9 cellular contexts compared by ENCODE assay signal in genomic region chr14:67881225-67881624, GRCh38.
DNase-seq lines count a peak whose midpoint lies in the region; ATAC-seq and TF ChIP-seq lines count a peak whose summit lies in the region.
"Had no signal": no experiment of that assay in that cellular context is flagged by ENCODE, and none has a peak within 500 bp of the region (broad histone marks: within the 10 kb centered on the region; RNA-seq: fewer than 3 reads in every experiment).

No MANE protein-coding gene starts in this region.

- no peak overlapping the region for H3K4me3 ChIP-seq in osteoblast (ENCODE audit: insufficient read depth, low read length)
- no peak overlapping the region for H3K4me3 ChIP-seq in effector memory CD4-positive, alpha-beta T cell (ENCODE audit: insufficient read depth, low read depth, low read length, poor library complexity, severe bottlenecking)

- H3K27ac Mint-ChIP-seq in activated CD4-positive, alpha-beta T cell treated with anti-CD3 and anti-CD28 coated beads for 36 hours = no peak overlapping the region
- no peak overlapping the region for H3K27ac Mint-ChIP-seq in natural killer cell treated with Interleukin-12 subunit alpha and Interleukin-12 subunit beta and Interleukin-15 and Interleukin-18, amount 100 ng/mL, for 72 hours

- H3K4me2 ChIP-seq in osteoblast (ENCODE audit: insufficient read depth, low read length) = no peak overlapping the region

- no peaks in the 10 kb centered on the region for H3K36me3 ChIP-seq in osteoblast (ENCODE audit: insufficient read depth, low read length)
- no peaks in the 10 kb centered on the region for H3K36me3 ChIP-seq in effector memory CD4-positive, alpha-beta T cell (ENCODE audit: control insufficient read depth, insufficient read depth, low read length)

- intact Hi-C loops in activated CD4-positive, alpha-beta T cell treated with anti-CD3 and anti-CD28 coated beads for 36 hours (cut with DNase I, micrococcal nuclease) = no loop called here

- no peak for DNase-seq in activated CD4-positive, alpha-beta T cell treated with anti-CD3 and anti-CD28 coated beads for 36 hours
- DNase-seq in activated CD4-positive, alpha-beta T cell treated with anti-CD3 and anti-CD28 coated beads for 1 hour = no peak
- no peak for DNase-seq in natural killer cell treated with Interleukin-12 subunit alpha and Interleukin-12 subunit beta and Interleukin-15 and Interleukin-18, amount 100 ng/mL, for 72 hours (ENCODE audit: low spot score)
- DNase-seq in osteoblast (ENCODE audit: insufficient read length, low spot score, missing footprints) (no peak), anterior cingulate cortex (lab: John Stamatoyannopoulos, UW) (no peak)
- no peak for DNase-seq in effector memory CD4-positive, alpha-beta T cell
- DNase-seq: NCI-H146 had no signal

- no peak for TF ChIP-seq CTCF in osteoblast (IDR thresholded peaks at IDR 0.05; ENCODE audit: extremely low read depth, low read depth, low read length)

- CTCF ChIA-PET in activated CD4-positive, alpha-beta T cell treated with anti-CD3 and anti-CD28 coated beads for 36 hours (lab: Charles Lee) = interaction anchor here (0.7 kb wide), 2 partner anchors 26 to 214 kb away, joined by 3 to 4 read pairs; no protein-coding TSS in a partner anchor

- H3K9me3 Mint-ChIP-seq in activated CD4-positive, alpha-beta T cell treated with anti-CD3 and anti-CD28 coated beads for 36 hours (ENCODE audit: low read depth) = no peaks in the 10 kb centered on the region
- H3K9me3 Mint-ChIP-seq in natural killer cell treated with Interleukin-12 subunit alpha and Interleukin-12 subunit beta and Interleukin-15 and Interleukin-18, amount 100 ng/mL, for 72 hours = no peaks in the 10 kb centered on the region

- H3K4me1 ChIP-seq in osteoblast (ENCODE audit: insufficient read depth, low read length) = no peaks in the 10 kb centered on the region
- H3K4me1 ChIP-seq in effector memory CD4-positive, alpha-beta T cell (ENCODE audit: control insufficient read depth, insufficient read depth, low read length, poor library complexity, severe bottlenecking) = no peaks in the 10 kb centered on the region

- no peaks in the 10 kb centered on the region for H4K20me1 ChIP-seq in osteoblast (ENCODE audit: insufficient read depth, low read length)

- no peaks in the 10 kb centered on the region for H3K79me2 ChIP-seq in osteoblast (ENCODE audit: insufficient read depth, low read length)

- H3K27ac ChIP-seq in osteoblast (ENCODE audit: low read depth, low read length) = no peak overlapping the region
- H3K27ac ChIP-seq in effector memory CD4-positive, alpha-beta T cell (ENCODE audit: insufficient read depth, low read length, poor library complexity, severe bottlenecking) = no peak overlapping the region

- no peaks in the 10 kb centered on the region for H3K27me3 ChIP-seq in osteoblast (ENCODE audit: insufficient read depth, low read length)
- H3K27me3 ChIP-seq in effector memory CD4-positive, alpha-beta T cell (replicated peaks; ENCODE audit: control insufficient read depth, insufficient read depth, low read length, poor library complexity, severe bottlenecking) = no peaks in the 10 kb centered on the region

- peak; percentile 68 for ATAC-seq in activated CD4-positive, alpha-beta T cell treated with anti-CD3 and anti-CD28 coated beads for 36 hours
- ATAC-seq in GM21619 (IDR thresholded peaks at IDR 0.05; ENCODE audit: unreplicated experiment) (peak; percentile 92), HG03439 (IDR thresholded peaks at IDR 0.05; ENCODE audit: unreplicated experiment) (peak; percentile 89)
- peak; percentile 71 to 85 for ATAC-seq in natural killer cell treated with Interleukin-12 subunit alpha and Interleukin-12 subunit beta and Interleukin-15 and Interleukin-18, amount 100 ng/mL, for 72 hours

- no peak overlapping the region for H2AFZ ChIP-seq in osteoblast (ENCODE audit: low read length)

- H3K36me3 Mint-ChIP-seq in activated CD4-positive, alpha-beta T cell treated with anti-CD3 and anti-CD28 coated beads for 36 hours (ENCODE audit: low read depth) = no peaks in the 10 kb centered on the region
- H3K36me3 Mint-ChIP-seq in natural killer cell treated with Interleukin-12 subunit alpha and Interleukin-12 subunit beta and Interleukin-15 and Interleukin-18, amount 100 ng/mL, for 72 hours = no peaks in the 10 kb centered on the region

- peaks cover 17% of the 10 kb centered on the region for H3K4me1 Mint-ChIP-seq in activated CD4-positive, alpha-beta T cell treated with anti-CD3 and anti-CD28 coated beads for 36 hours
- peaks cover 28 to 35% of the 10 kb centered on the region in 2 donors for H3K4me1 Mint-ChIP-seq in natural killer cell treated with Interleukin-12 subunit alpha and Interleukin-12 subunit beta and Interleukin-15 and Interleukin-18, amount 100 ng/mL, for 72 hours (ENCODE audit: low read depth in 2 of 2)

- no peak overlapping the region for H3K4me3 Mint-ChIP-seq in activated CD4-positive, alpha-beta T cell treated with anti-CD3 and anti-CD28 coated beads for 36 hours
- peak overlapping the region; percentile 21 for H3K4me3 Mint-ChIP-seq in natural killer cell treated with Interleukin-12 subunit alpha and Interleukin-12 subunit beta and Interleukin-15 and Interleukin-18, amount 100 ng/mL, for 72 hours

- POLR2A ChIA-PET in activated CD4-positive, alpha-beta T cell treated with anti-CD3 and anti-CD28 coated beads for 36 hours (lab: Charles Lee) = no interaction called here

- no peaks in the 10 kb centered on the region for H3K27me3 Mint-ChIP-seq in activated CD4-positive, alpha-beta T cell treated with anti-CD3 and anti-CD28 coated beads for 36 hours
- no peaks in the 10 kb centered on the region for H3K27me3 Mint-ChIP-seq in natural killer cell treated with Interleukin-12 subunit alpha and Interleukin-12 subunit beta and Interleukin-15 and Interleukin-18, amount 100 ng/mL, for 72 hours

- H3K9me3 ChIP-seq in osteoblast (ENCODE audit: low read depth, low read length) = no peaks in the 10 kb centered on the region
- H3K9me3 ChIP-seq in effector memory CD4-positive, alpha-beta T cell (ENCODE audit: control insufficient read depth, low read length) = no peaks in the 10 kb centered on the region
